ENCODE assay signal across 1 cellular context in genomic region chr4:103198111-103198765, GRCh38.
TF ChIP-seq lines count a peak whose summit lies in the region.

CENPE (minus strand) TSS chr4:103198343; CDS start chr4:103198319, 24 bp downstream.

TF ChIP-seq in HepG2, 621 proteins besides CTCF, POLR2A, EP300 and RAD21 (continued from another document and continues in another):
- TF ChIP-seq, protein P1, sequence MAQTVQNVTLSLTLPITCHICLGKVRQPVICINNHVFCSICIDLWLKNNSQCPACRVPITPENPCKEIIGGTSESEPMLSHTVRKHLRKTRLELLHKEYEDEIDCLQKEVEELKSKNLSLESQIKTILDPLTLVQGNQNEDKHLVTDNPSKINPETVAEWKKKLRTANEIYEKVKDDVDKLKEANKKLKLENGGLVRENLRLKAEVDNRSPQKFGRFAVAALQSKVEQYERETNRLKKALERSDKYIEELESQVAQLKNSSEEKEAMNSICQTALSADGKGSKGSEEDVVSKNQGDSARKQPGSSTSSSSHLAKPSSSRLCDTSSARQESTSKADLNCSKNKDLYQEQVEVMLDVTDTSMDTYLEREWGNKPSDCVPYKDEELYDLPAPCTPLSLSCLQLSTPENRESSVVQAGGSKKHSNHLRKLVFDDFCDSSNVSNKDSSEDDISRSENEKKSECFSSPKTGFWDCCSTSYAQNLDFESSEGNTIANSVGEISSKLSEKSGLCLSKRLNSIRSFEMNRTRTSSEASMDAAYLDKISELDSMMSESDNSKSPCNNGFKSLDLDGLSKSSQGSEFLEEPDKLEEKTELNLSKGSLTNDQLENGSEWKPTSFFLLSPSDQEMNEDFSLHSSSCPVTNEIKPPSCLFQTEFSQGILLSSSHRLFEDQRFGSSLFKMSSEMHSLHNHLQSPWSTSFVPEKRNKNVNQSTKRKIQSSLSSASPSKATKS (CRISPR knock-in tag; IDR thresholded peaks at IDR 0.05), result no peak
- TF ChIP-seq ZNF792 (CRISPR knock-in tag; IDR thresholded peaks at IDR 0.05) (no peak; the same call in 1 of the 2 replicates), ZSCAN5A (CRISPR knock-in tag; IDR thresholded peaks at IDR 0.05; ENCODE audit: borderline replicate concordance) (no peak; the same call in 1 of the 2 replicates), HDAC6 (IDR thresholded peaks at IDR 0.05; ENCODE audit: low read depth, low read length) (no peak), TAF1 (CRISPR knock-in tag; IDR thresholded peaks at IDR 0.05) (peak; percentile 78), LRRFIP1 (CRISPR knock-in tag; conservative IDR thresholded peaks at IDR 0.05) (no peak), SNAPC5 (CRISPR knock-in tag; IDR thresholded peaks at IDR 0.05; ENCODE audit: borderline replicate concordance) (no peak), ZNF34 (CRISPR knock-in tag; IDR thresholded peaks at IDR 0.05; ENCODE audit: borderline replicate concordance) (no peak), ARNT (IDR thresholded peaks at IDR 0.05) (no peak), NCOA2 (CRISPR knock-in tag; IDR thresholded peaks at IDR 0.05) (no peak), PAX8 (CRISPR knock-in tag; IDR thresholded peaks at IDR 0.05; ENCODE audit: borderline replicate concordance) (no peak), MBD4 (IDR thresholded peaks at IDR 0.05; ENCODE audit: borderline replicate concordance, low read length) (no peak), NFE2 (CRISPR knock-in tag; IDR thresholded peaks at IDR 0.05) (no peak), EEA1 (CRISPR knock-in tag; IDR thresholded peaks at IDR 0.05; ENCODE audit: borderline replicate concordance) (0 out of 2 replicates have a peak, but pooled peaks have one; percentile 60), ZNF263 (CRISPR knock-in tag; IDR thresholded peaks at IDR 0.05) (no peak), PTBP1 (IDR thresholded peaks at IDR 0.05; ENCODE audit: low read depth, low read length, poor library complexity, severe bottlenecking) (peak; percentile 21), SRSF4 (IDR thresholded peaks at IDR 0.05; ENCODE audit: low read depth, low read length, poor library complexity, severe bottlenecking) (no peak), ZFP41 (CRISPR knock-in tag; IDR thresholded peaks at IDR 0.05; ENCODE audit: borderline replicate concordance) (peak; percentile 75; the same call in 1 of the 2 replicates), ZBTB46 (CRISPR knock-in tag; IDR thresholded peaks at IDR 0.05; ENCODE audit: borderline replicate concordance) (no peak), NFKBIZ (CRISPR knock-in tag; IDR thresholded peaks at IDR 0.05) (no peak), IKZF5 (CRISPR knock-in tag; IDR thresholded peaks at IDR 0.05) (no peak), ZNF644 (CRISPR knock-in tag; IDR thresholded peaks at IDR 0.05; ENCODE audit: low read depth) (no peak), ZNF839 (CRISPR knock-in tag; IDR thresholded peaks at IDR 0.05; ENCODE audit: borderline replicate concordance) (0 out of 2 replicates have a peak, but pooled peaks have one; percentile 50), ISX (CRISPR knock-in tag; conservative IDR thresholded peaks at IDR 0.05) (no peak), GABPB1 (CRISPR knock-in tag; IDR thresholded peaks at IDR 0.05) (peak; percentile 72), ZNF335 (CRISPR knock-in tag; IDR thresholded peaks at IDR 0.05) (no peak), IKZF4 (CRISPR knock-in tag; IDR thresholded peaks at IDR 0.05; ENCODE audit: borderline replicate concordance, low read depth, not compliant biosample characterization) (peak; percentile 64), ZMAT3 (CRISPR knock-in tag; conservative IDR thresholded peaks at IDR 0.05) (no peak), ZFY (CRISPR knock-in tag; IDR thresholded peaks at IDR 0.05) (peak; percentile 92)
- TF ChIP-seq, protein P2, sequence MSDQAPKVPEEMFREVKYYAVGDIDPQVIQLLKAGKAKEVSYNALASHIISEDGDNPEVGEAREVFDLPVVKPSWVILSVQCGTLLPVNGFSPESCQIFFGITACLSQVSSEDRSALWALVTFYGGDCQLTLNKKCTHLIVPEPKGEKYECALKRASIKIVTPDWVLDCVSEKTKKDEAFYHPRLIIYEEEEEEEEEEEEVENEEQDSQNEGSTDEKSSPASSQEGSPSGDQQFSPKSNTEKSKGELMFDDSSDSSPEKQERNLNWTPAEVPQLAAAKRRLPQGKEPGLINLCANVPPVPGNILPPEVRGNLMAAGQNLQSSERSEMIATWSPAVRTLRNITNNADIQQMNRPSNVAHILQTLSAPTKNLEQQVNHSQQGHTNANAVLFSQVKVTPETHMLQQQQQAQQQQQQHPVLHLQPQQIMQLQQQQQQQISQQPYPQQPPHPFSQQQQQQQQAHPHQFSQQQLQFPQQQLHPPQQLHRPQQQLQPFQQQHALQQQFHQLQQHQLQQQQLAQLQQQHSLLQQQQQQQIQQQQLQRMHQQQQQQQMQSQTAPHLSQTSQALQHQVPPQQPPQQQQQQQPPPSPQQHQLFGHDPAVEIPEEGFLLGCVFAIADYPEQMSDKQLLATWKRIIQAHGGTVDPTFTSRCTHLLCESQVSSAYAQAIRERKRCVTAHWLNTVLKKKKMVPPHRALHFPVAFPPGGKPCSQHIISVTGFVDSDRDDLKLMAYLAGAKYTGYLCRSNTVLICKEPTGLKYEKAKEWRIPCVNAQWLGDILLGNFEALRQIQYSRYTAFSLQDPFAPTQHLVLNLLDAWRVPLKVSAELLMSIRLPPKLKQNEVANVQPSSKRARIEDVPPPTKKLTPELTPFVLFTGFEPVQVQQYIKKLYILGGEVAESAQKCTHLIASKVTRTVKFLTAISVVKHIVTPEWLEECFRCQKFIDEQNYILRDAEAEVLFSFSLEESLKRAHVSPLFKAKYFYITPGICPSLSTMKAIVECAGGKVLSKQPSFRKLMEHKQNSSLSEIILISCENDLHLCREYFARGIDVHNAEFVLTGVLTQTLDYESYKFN (CRISPR knock-in tag; conservative IDR thresholded peaks at IDR 0.05), result peak; percentile 46
- TF ChIP-seq, protein P3, sequence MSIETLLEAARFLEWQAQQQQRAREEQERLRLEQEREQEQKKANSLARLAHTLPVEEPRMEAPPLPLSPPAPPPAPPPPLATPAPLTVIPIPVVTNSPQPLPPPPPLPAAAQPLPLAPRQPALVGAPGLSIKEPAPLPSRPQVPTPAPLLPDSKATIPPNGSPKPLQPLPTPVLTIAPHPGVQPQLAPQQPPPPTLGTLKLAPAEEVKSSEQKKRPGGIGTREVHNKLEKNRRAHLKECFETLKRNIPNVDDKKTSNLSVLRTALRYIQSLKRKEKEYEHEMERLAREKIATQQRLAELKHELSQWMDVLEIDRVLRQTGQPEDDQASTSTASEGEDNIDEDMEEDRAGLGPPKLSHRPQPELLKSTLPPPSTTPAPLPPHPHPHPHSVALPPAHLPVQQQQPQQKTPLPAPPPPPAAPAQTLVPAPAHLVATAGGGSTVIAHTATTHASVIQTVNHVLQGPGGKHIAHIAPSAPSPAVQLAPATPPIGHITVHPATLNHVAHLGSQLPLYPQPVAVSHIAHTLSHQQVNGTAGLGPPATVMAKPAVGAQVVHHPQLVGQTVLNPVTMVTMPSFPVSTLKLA (IDR thresholded peaks at IDR 0.05), result peak; percentile 85
- TF ChIP-seq, protein P4, sequence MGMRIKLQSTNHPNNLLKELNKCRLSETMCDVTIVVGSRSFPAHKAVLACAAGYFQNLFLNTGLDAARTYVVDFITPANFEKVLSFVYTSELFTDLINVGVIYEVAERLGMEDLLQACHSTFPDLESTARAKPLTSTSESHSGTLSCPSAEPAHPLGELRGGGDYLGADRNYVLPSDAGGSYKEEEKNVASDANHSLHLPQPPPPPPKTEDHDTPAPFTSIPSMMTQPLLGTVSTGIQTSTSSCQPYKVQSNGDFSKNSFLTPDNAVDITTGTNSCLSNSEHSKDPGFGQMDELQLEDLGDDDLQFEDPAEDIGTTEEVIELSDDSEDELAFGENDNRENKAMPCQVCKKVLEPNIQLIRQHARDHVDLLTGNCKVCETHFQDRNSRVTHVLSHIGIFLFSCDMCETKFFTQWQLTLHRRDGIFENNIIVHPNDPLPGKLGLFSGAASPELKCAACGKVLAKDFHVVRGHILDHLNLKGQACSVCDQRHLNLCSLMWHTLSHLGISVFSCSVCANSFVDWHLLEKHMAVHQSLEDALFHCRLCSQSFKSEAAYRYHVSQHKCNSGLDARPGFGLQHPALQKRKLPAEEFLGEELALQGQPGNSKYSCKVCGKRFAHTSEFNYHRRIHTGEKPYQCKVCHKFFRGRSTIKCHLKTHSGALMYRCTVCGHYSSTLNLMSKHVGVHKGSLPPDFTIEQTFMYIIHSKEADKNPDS (CRISPR knock-in tag; IDR thresholded peaks at IDR 0.05), result no peak
- TF ChIP-seq, protein P5, sequence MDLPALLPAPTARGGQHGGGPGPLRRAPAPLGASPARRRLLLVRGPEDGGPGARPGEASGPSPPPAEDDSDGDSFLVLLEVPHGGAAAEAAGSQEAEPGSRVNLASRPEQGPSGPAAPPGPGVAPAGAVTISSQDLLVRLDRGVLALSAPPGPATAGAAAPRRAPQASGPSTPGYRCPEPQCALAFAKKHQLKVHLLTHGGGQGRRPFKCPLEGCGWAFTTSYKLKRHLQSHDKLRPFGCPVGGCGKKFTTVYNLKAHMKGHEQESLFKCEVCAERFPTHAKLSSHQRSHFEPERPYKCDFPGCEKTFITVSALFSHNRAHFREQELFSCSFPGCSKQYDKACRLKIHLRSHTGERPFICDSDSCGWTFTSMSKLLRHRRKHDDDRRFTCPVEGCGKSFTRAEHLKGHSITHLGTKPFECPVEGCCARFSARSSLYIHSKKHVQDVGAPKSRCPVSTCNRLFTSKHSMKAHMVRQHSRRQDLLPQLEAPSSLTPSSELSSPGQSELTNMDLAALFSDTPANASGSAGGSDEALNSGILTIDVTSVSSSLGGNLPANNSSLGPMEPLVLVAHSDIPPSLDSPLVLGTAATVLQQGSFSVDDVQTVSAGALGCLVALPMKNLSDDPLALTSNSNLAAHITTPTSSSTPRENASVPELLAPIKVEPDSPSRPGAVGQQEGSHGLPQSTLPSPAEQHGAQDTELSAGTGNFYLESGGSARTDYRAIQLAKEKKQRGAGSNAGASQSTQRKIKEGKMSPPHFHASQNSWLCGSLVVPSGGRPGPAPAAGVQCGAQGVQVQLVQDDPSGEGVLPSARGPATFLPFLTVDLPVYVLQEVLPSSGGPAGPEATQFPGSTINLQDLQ (CRISPR knock-in tag; IDR thresholded peaks at IDR 0.05), result no peak
- TF ChIP-seq, protein P6, sequence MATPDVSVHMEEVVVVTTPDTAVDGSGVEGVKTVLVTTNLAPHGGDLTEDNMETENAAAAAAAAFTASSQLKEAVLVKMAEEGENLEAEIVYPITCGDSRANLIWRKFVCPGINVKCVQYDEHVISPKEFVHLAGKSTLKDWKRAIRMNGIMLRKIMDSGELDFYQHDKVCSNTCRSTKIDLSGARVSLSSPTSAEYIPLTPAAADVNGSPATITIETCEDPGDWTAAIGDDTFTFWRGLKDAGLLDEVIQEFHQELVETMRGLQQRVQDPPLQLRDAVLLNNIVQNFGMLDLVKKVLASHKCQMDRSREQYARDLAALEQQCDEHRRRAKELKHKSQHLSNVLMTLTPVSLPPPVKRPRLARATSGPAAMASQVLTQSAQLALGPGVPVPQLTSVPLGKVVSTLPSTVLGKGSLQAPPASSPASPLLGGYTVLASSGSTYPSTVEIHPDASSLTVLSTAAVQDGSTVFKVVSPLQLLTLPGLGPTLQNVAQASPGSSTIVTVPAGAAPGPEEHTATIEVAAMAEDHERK (CRISPR knock-in tag; IDR thresholded peaks at IDR 0.05; ENCODE audit: low read depth), result no peak
